ENCODE assay signal across 2 cellular contexts in genomic region chr16:15443753-15444152, GRCh38.
TF ChIP-seq lines count a peak whose summit lies in the region.

No MANE protein-coding gene starts in this region.

TF ChIP-seq in GM12878, 131 proteins besides CTCF, POLR2A, EP300 and RAD21:
- TF ChIP-seq ZNF687 (IDR thresholded peaks at IDR 0.05): no peak
- no peak for TF ChIP-seq YBX1 (IDR thresholded peaks at IDR 0.05)
- TF ChIP-seq ZNF384 (IDR thresholded peaks at IDR 0.05; ENCODE audit: borderline replicate concordance, low read depth, low read length): peak; percentile 36; the same call in 1 of the 2 replicates
- TF ChIP-seq POLR2AphosphoS5 (IDR thresholded peaks at IDR 0.05; ENCODE audit: low read length): no peak
- TF ChIP-seq SPI1 (IDR thresholded peaks at IDR 0.05; ENCODE audit: borderline replicate concordance, insufficient read depth, low read depth, low read length): peak; percentile 19; the same call in 1 of the 2 replicates

TF ChIP-seq in liver, 16 proteins besides CTCF, POLR2A, EP300 and RAD21 (continued from another document):
- peak; percentile 48 for TF ChIP-seq ATF3 (IDR thresholded peaks at IDR 0.05)
- TF ChIP-seq HNF4G (IDR thresholded peaks at IDR 0.05): peak; percentile 96
- peak; percentile 23 for TF ChIP-seq FOXA1 (IDR thresholded peaks at IDR 0.05)
- TF ChIP-seq EGR1 (IDR thresholded peaks at IDR 0.05; ENCODE audit: low read depth in 2 of 2): no peak
- TF ChIP-seq NR2F2 (IDR thresholded peaks at IDR 0.05): peak; percentile 67
- TF ChIP-seq GABPA (IDR thresholded peaks at IDR 0.05 in 1 of 2, conservative IDR thresholded peaks at IDR 0.05 in 1 of 2): peak in 1 of 2 donors; percentile 45
- TF ChIP-seq JUND (IDR thresholded peaks at IDR 0.05): peak; percentile 45 to 83
- TF ChIP-seq SP1 (IDR thresholded peaks at IDR 0.05): peak; percentile 86
- peak; percentile 55 for TF ChIP-seq REST (IDR thresholded peaks at IDR 0.05)
- TF ChIP-seq HNF4A (conservative IDR thresholded peaks at IDR 0.05): peak; percentile 98
- TF ChIP-seq YY1 (IDR thresholded peaks at IDR 0.05): peak; percentile 71
